Comparison of ENCODE assay signal across 26 cellular contexts in genomic region chr5:77318060-77318459, GRCh38.
"Had no signal": no experiment of that assay in that cellular context is flagged by ENCODE, and none has a peak within 500 bp of the region (broad histone marks: within the 10 kb centered on the region; RNA-seq: fewer than 3 reads in every experiment).

No MANE protein-coding gene starts in this region.

- DNase-seq: colonic mucosa; cortex of kidney; effector CD8-positive, alpha-beta T cell; effector memory CD8-positive, alpha-beta T cell; endodermal cell; erythroblast; esophagus squamous epithelium; foreskin fibroblast; foreskin melanocyte; gastrocnemius medialis; glutamatergic neuron; head of caudate nucleus; heart right ventricle; hippocampal formation; left cardiac atrium; left lung; left ventricle myocardium superior; lower lobe of right lung; mesenchymal stem cell; mucosa of descending colon; naive B cell had no signal

- H3K4me1 ChIP-seq: colonic mucosa, esophagus squamous epithelium, gastrocnemius medialis, left lung, lower lobe of right lung had no signal

- H3K9me3 ChIP-seq: colonic mucosa, esophagus squamous epithelium, gastrocnemius medialis, left lung, lower lobe of right lung, mucosa of descending colon had no signal

- H3K4me3 ChIP-seq: colonic mucosa, esophagus squamous epithelium, gastrocnemius medialis, heart right ventricle, left lung, lower lobe of right lung, mucosa of descending colon had no signal

- FAIRE-seq: endometrium, islet of Langerhans, keratinocyte had no signal

- H3K27me3 ChIP-seq: colonic mucosa, esophagus squamous epithelium, gastrocnemius medialis, heart right ventricle, left lung had no signal

- H3K36me3 ChIP-seq: colonic mucosa, esophagus squamous epithelium, gastrocnemius medialis, heart right ventricle, left lung, lower lobe of right lung had no signal

- H3K27ac ChIP-seq: colonic mucosa, epithelial cell of prostate, esophagus squamous epithelium, gastrocnemius medialis, heart right ventricle, left lung, lower lobe of right lung had no signal

- ATAC-seq: effector memory CD8-positive, alpha-beta T cell; esophagus mucosa; gastrocnemius medialis; left lung; lower lobe of right lung; mucosa of descending colon had no signal
